ENCODE assay signal across 7 cellular contexts in genomic region chr1:65066766-65067490, GRCh38.
A peak's percentile ranks its signal among the peaks of the same experiment; 100 is the strongest.
DNase-seq lines count a peak whose midpoint lies in the region; ATAC-seq, FAIRE-seq and TF ChIP-seq lines count a peak whose summit lies in the region.

No MANE protein-coding gene starts in this region.

- H3K23ac ChIP-seq in mesenchymal stem cell (ENCODE audit: low read length in 2 of 2) = peak overlapping the region in 1 of 2 experiments; percentile 59

- H3K4me3 Mint-ChIP-seq in effector memory CD8-positive, alpha-beta T cell = peak overlapping the region; percentile 94 to 96

- peak overlapping the region; percentile 90 for H3K4me2 ChIP-seq in mesenchymal stem cell (ENCODE audit: low read length, poor library complexity, severe bottlenecking)

- H2AK5ac ChIP-seq in mesenchymal stem cell (ENCODE audit: low read length, severe bottlenecking) = no peak overlapping the region

- H3K27ac ChIP-seq in mesenchymal stem cell (ENCODE audit: low read length, poor library complexity, severe bottlenecking) = no peak overlapping the region

- H3K18ac ChIP-seq in mesenchymal stem cell (ENCODE audit: low read depth in 1 of 2, low read length in 2 of 2) = peak overlapping the region; percentile 92 to 97

- H2BK15ac ChIP-seq in mesenchymal stem cell (ENCODE audit: low read depth, poor library complexity, severe bottlenecking) = peak overlapping the region; percentile 94

- no peak for FAIRE-seq in GM12892 (lab: Jason Lieb, UNC)

- no peaks in the 10 kb centered on the region for H3K27me3 Mint-ChIP-seq in effector memory CD8-positive, alpha-beta T cell

- H2BK12ac ChIP-seq in mesenchymal stem cell (ENCODE audit: low read length in 2 of 2) = peak overlapping the region in 1 of 2 experiments; percentile 84

- peak overlapping the region; percentile 31 for H2BK5ac ChIP-seq in mesenchymal stem cell (ENCODE audit: low read depth, low read length, poor library complexity, severe bottlenecking)

- peak overlapping the region; percentile 96 for H2AFZ ChIP-seq in mesenchymal stem cell (ENCODE audit: low read depth, low read length)

- ATAC-seq in HG02884 (IDR thresholded peaks at IDR 0.05; ENCODE audit: unreplicated experiment) = peak; percentile 37
- ATAC-seq in effector memory CD8-positive, alpha-beta T cell (replicated peaks) = peak; percentile 74

- no peaks in the 10 kb centered on the region for H3K9me3 Mint-ChIP-seq in effector memory CD8-positive, alpha-beta T cell

- peak overlapping the region; percentile 95 for H4K91ac ChIP-seq in mesenchymal stem cell (ENCODE audit: low read length)

- H3K79me1 ChIP-seq in mesenchymal stem cell (replicated peaks; ENCODE audit: low read length, poor library complexity, severe bottlenecking) = peaks cover 2% of the 10 kb centered on the region

- H4K8ac ChIP-seq in mesenchymal stem cell (ENCODE audit: low read length) = peak overlapping the region; percentile 88

- peak overlapping the region; percentile 100 for H3K9ac ChIP-seq in mesenchymal stem cell (ENCODE audit: low read length)

- no peak for TF ChIP-seq POLR2A in GM12892 (IDR thresholded peaks at IDR 0.05; ENCODE audit: low read depth, low read length)

- H3K36me3 ChIP-seq in mesenchymal stem cell (ENCODE audit: control insufficient read depth in 1 of 2, insufficient read depth in 2 of 2, low read depth in 1 of 2, low read length in 2 of 2) = no peaks in the 10 kb centered on the region

- peak overlapping the region; percentile 86 for H3K14ac ChIP-seq in mesenchymal stem cell (ENCODE audit: low read length in 2 of 2)

- peaks cover 30% of the 10 kb centered on the region for H3K36me3 Mint-ChIP-seq in effector memory CD8-positive, alpha-beta T cell (ENCODE audit: insufficient read depth)

- no peaks in the 10 kb centered on the region for H3K27me3 ChIP-seq in mesenchymal stem cell (ENCODE audit: control insufficient read depth in 1 of 2, insufficient read depth in 1 of 2, low read length in 2 of 2)

- H3K9me3 ChIP-seq in mesenchymal stem cell (ENCODE audit: control insufficient read depth, low read length) = no peaks in the 10 kb centered on the region

- H2BK120ac ChIP-seq in mesenchymal stem cell (ENCODE audit: low read depth, low read length) = peak overlapping the region; percentile 92

- peak overlapping the region; percentile 99 to 100 for H3K27ac Mint-ChIP-seq in effector memory CD8-positive, alpha-beta T cell

- H3K4ac ChIP-seq in mesenchymal stem cell (ENCODE audit: low read depth in 1 of 2, low read length in 2 of 2) = peak overlapping the region; percentile 75 to 92

- H3K4me1 ChIP-seq in mesenchymal stem cell (ENCODE audit: control insufficient read depth, insufficient read depth, low read depth, low read length) = peaks cover 11% of the 10 kb centered on the region

- peaks cover 43 to 60% of the 10 kb centered on the region in 2 donors for H3K4me1 Mint-ChIP-seq in effector memory CD8-positive, alpha-beta T cell (ENCODE audit: low read depth in 2 of 2)

- H3K4me3 ChIP-seq in mesenchymal stem cell (ENCODE audit: insufficient read depth in 1 of 2, low read depth in 1 of 2, low read length in 2 of 2) = peak overlapping the region; percentile 89 to 91

- under 1% methylated on average over 36 of the region's 101 CpGs for WGBS in mesenchymal stem cell

- DNase-seq in GM12892 (ENCODE audit: insufficient read length) = peak; percentile 41
- DNase-seq in NCI-H774 (lab: John Stamatoyannopoulos, UW) = peak; percentile 43
- peak in 2 of 3 experiments; percentile 53 to 54 for DNase-seq in activated CD8-positive, alpha-beta memory T cell treated with anti-CD3 and anti-CD28 coated beads for 48 hours (ENCODE audit: low read depth in 2 of 3, low spot score in 2 of 3)
- peak; percentile 74 to 79 (median 77) for DNase-seq in effector memory CD8-positive, alpha-beta T cell
- peak; percentile 89 for DNase-seq in mesenchymal stem cell
- peak; percentile 47 for DNase-seq in stimulated activated CD8-positive, alpha-beta memory T cell treated with anti-CD3 and anti-CD28 coated beads, Interleukin-12 subunit alpha, Interleukin-12 subunit beta, amount 100 ng/mL, for 24 hours (ENCODE audit: extremely low read depth)
